ENCODE assay signal across 13 cellular contexts in genomic region chr19:6020972-6021805, GRCh38. TPM values are rescaled to one million over a fixed set of nuclear protein-coding genes. Genes with fewer than 3 reads are reported as not detected.
DNase-seq lines count a peak whose midpoint lies in the region; ATAC-seq and TF ChIP-seq lines count a peak whose summit lies in the region.
"Had no signal": no experiment of that assay in that cellular context is flagged by ENCODE, and none has a peak within 500 bp of the region (broad histone marks: within the 10 kb centered on the region; RNA-seq: fewer than 3 reads in every experiment).

No MANE protein-coding gene starts in this region.

- no peak overlapping the region for H2AFZ ChIP-seq in GM23248

- H3K4me2 ChIP-seq in GM23248 (ENCODE audit: unreplicated experiment): no peak overlapping the region

- H3K4me3 ChIP-seq in lower lobe of right lung (no peak overlapping the region), GM23248 (no peak overlapping the region)

- ATAC-seq in lower lobe of right lung (no peak), GM21825 (IDR thresholded peaks at IDR 0.05; ENCODE audit: unreplicated experiment) (no peak), GM18858 (IDR thresholded peaks at IDR 0.05; ENCODE audit: unreplicated experiment) (no peak)
- no peak for ATAC-seq in stimulated activated effector memory CD8-positive, alpha-beta T cell treated with anti-CD3 and anti-CD28 coated beads, Interleukin-12 subunit alpha, Interleukin-12 subunit beta, amount 100 ng/mL, for 72 hours

- H3K79me2 ChIP-seq in GM23248 (ENCODE audit: insufficient read depth): no peaks in the 10 kb centered on the region

- H3K36me3 ChIP-seq in lower lobe of right lung (peaks cover 12% of the 10 kb centered on the region), GM23248 (ENCODE audit: low read depth) (no peaks in the 10 kb centered on the region)
- H3K36me3 ChIP-seq: BE2C had no signal

- 81 to 85% methylated on average over 19 to 22 of the region's 22 CpGs for WGBS in GM23248 (ENCODE audit: low coverage in 1 of 2, low lambda C conversion rate in 2 of 2, missing lambda C conversion rate in 2 of 2), 2 experiments

- H3K36me3 Mint-ChIP-seq in stimulated activated effector memory CD8-positive, alpha-beta T cell treated with anti-CD3 and anti-CD28 coated beads, Interleukin-12 subunit alpha, Interleukin-12 subunit beta, amount 100 ng/mL, for 72 hours: no peaks in the 10 kb centered on the region

- TF ChIP-seq CTCF in lower lobe of right lung (IDR thresholded peaks at IDR 0.05): no peak

- in situ Hi-C loops in GM23248 (cut with MboI): no loop called here

- H3K27me3 ChIP-seq in lower lobe of right lung (ENCODE audit: low read depth): no peaks in the 10 kb centered on the region
- no peaks in the 10 kb centered on the region for H3K27me3 ChIP-seq in GM23248 (replicated peaks; ENCODE audit: insufficient read depth)
- H3K27me3 ChIP-seq: BE2C had no signal

- H3K4me1 Mint-ChIP-seq in stimulated activated effector memory CD8-positive, alpha-beta T cell treated with anti-CD3 and anti-CD28 coated beads, Interleukin-12 subunit alpha, Interleukin-12 subunit beta, amount 100 ng/mL, for 72 hours: peaks cover 9% of the 10 kb centered on the region

- H3K4me3 Mint-ChIP-seq in stimulated activated effector memory CD8-positive, alpha-beta T cell treated with anti-CD3 and anti-CD28 coated beads, Interleukin-12 subunit alpha, Interleukin-12 subunit beta, amount 100 ng/mL, for 72 hours: no peak overlapping the region

- H3K27ac ChIP-seq in lower lobe of right lung (no peak overlapping the region), GM23248 (no peak overlapping the region)

- H3F3A ChIP-seq in GM23248 (ENCODE audit: insufficient read depth): peaks cover 6% of the 10 kb centered on the region; the same call in 1 of the 2 replicates

- H4K20me1 ChIP-seq in GM23248 (ENCODE audit: insufficient read depth): no peaks in the 10 kb centered on the region

- no peaks in the 10 kb centered on the region for H3K9me2 ChIP-seq in GM23248 (ENCODE audit: insufficient read depth)

- H3K9me3 Mint-ChIP-seq in stimulated activated effector memory CD8-positive, alpha-beta T cell treated with anti-CD3 and anti-CD28 coated beads, Interleukin-12 subunit alpha, Interleukin-12 subunit beta, amount 100 ng/mL, for 72 hours: no peaks in the 10 kb centered on the region

- H3K27ac Mint-ChIP-seq in stimulated activated effector memory CD8-positive, alpha-beta T cell treated with anti-CD3 and anti-CD28 coated beads, Interleukin-12 subunit alpha, Interleukin-12 subunit beta, amount 100 ng/mL, for 72 hours: no peak overlapping the region

- DNase-seq in COR-L47 (lab: John Stamatoyannopoulos, UW) (peak; percentile 71), NCI-H146 treated with DMSO at 0.1 percent for 48 hours (lab: John Stamatoyannopoulos, UW; ENCODE audit: unreplicated experiment) (peak; percentile 80), SHP77 treated with DMSO at 0.1 percent for 48 hours (lab: John Stamatoyannopoulos, UW) (peak; percentile 72), lower lobe of right lung (peak; percentile 32), GM23248 (no peak)
- no peak for DNase-seq in stimulated activated effector memory CD8-positive, alpha-beta T cell treated with anti-CD3 and anti-CD28 coated beads, Interleukin-12 subunit alpha, Interleukin-12 subunit beta, amount 100 ng/mL, for 72 hours (ENCODE audit: low spot score in 2 of 2)
- DNase-seq: BE2C; dermis blood vessel endothelial cell; GDM1; stimulated activated CD4-positive, alpha-beta T cell treated with anti-CD3 and anti-CD28 coated beads, Interleukin-4, amount 100 ng/mL, for 24 hours; stimulated activated naive CD4-positive, alpha-beta T cell treated with Interleukin-2 at 50 U/mL for 16 hours had no signal

- intact Hi-C loops in lower lobe of right lung (cut with DNase I): no loop called here

- H3K4me1 ChIP-seq in lower lobe of right lung: peaks cover 13% of the 10 kb centered on the region
- H3K4me1 ChIP-seq in GM23248 (ENCODE audit: insufficient read depth): peaks cover 13% of the 10 kb centered on the region
- H3K4me1 ChIP-seq: BE2C had no signal

- no peak overlapping the region for H3K9ac ChIP-seq in GM23248

- H3K9me3 ChIP-seq in lower lobe of right lung: no peaks in the 10 kb centered on the region
- H3K9me3 ChIP-seq in GM23248 (ENCODE audit: low read depth): no peaks in the 10 kb centered on the region
- H3K9me3 ChIP-seq: BE2C had no signal

RNA-seq across cellular contexts. Expression of gene RANBP3, which starts 43.2 kb away (rescaled TPM):
- 70.8 TPM for total RNA-seq in lower lobe of right lung
- total RNA-seq in GM23248 (2014; rRNA removed; shearing (Covaris generic)): 41.8 and 53.5 TPM in 2 replicates
- 50.0 and 51.7 TPM in 2 replicates for polyA plus RNA-seq in GM23248 (2016; fragmentation: Nextera tagmentation; extraction: Ambion mirVana)

Comparison
In these comparisons a context has a peak if more than half of its experiments do, and no peak if none do; other contexts are left out.
1. DNase-seq: peak in COR-L47 (single experiment), NCI-H146 treated with DMSO at 0.1 percent for 48 hours (single experiment), SHP77 treated with DMSO at 0.1 percent for 48 hours (single experiment) and lower lobe of right lung (single experiment); none in stimulated activated effector memory CD8-positive, alpha-beta T cell treated with anti-CD3 and anti-CD28 coated beads, Interleukin-12 subunit alpha, Interleukin-12 subunit beta, amount 100 ng/mL, for 72 hours (0 of 2) and GM23248 (single experiment).